In genomic region chrX:2462780-2463179, GRCh38 we compare ENCODE assay signal across 15 cellular contexts.
"Had no signal": no experiment of that assay in that cellular context is flagged by ENCODE, and none has a peak within 500 bp of the region (broad histone marks: within the 10 kb centered on the region; RNA-seq: fewer than 3 reads in every experiment).

No MANE protein-coding gene starts in this region.

- H3K4me3 ChIP-seq: ascending aorta, breast epithelium, esophagus squamous epithelium, hepatocyte, right lobe of liver, smooth muscle cell had no signal

- ATAC-seq: right lobe of liver; stimulated activated memory B cell treated with anti-CD40 and anti-IgM and Interleukin-4, amounts not matched to agents 10 μg/mL and 1 μg/mL and 100 μg/mL, for 72 hours had no signal

- H3K27ac Mint-ChIP-seq: activated CD4-positive, alpha-beta T cell treated with anti-CD3 and anti-CD28 coated beads, Interleukin-2, amount 10 ng/mL, durations not matched to agents 7 days and 5 days; stimulated activated memory B cell treated with anti-CD40 and anti-IgM and Interleukin-4, amounts not matched to agents 10 μg/mL and 1 μg/mL and 100 μg/mL, for 72 hours had no signal

- H3K4me1 Mint-ChIP-seq: activated CD4-positive, alpha-beta T cell treated with anti-CD3 and anti-CD28 coated beads, Interleukin-2, amount 10 ng/mL, durations not matched to agents 7 days and 5 days had no signal

- H3K4me1 ChIP-seq: breast epithelium had no signal

- H3K27me3 ChIP-seq: ascending aorta, breast epithelium, esophagus squamous epithelium, hepatocyte, right lobe of liver had no signal

- DNase-seq: activated CD4-positive, alpha-beta T cell treated with anti-CD3 and anti-CD28 coated beads, Interleukin-2, amount 10 ng/mL, durations not matched to agents 7 days and 5 days; activated CD8-positive, alpha-beta memory T cell treated with anti-CD3 and anti-CD28 coated beads for 24 hours; activated gamma-delta T cell; effector CD8-positive, alpha-beta T cell; esophagus squamous epithelium; islet precursor cell; stimulated activated CD4-positive, alpha-beta T cell treated with anti-CD3 and anti-CD28 coated beads, Interleukin-4, amount 100 ng/mL, for 4 hours; T1000 had no signal

- H3K27ac ChIP-seq: ascending aorta, breast epithelium, esophagus squamous epithelium, hepatocyte had no signal

- H3K27me3 Mint-ChIP-seq: activated CD4-positive, alpha-beta T cell treated with anti-CD3 and anti-CD28 coated beads, Interleukin-2, amount 10 ng/mL, durations not matched to agents 7 days and 5 days; activated naive CD4-positive, alpha-beta T cell treated with anti-CD3 and anti-CD28 coated beads, Interleukin-2, amount 50 U/mL, for 24 hours; stimulated activated memory B cell treated with anti-CD40 and anti-IgM and Interleukin-4, amounts not matched to agents 10 μg/mL and 1 μg/mL and 100 μg/mL, for 72 hours had no signal

- H3K36me3 ChIP-seq: ascending aorta, breast epithelium, esophagus squamous epithelium, right lobe of liver had no signal

- H3K9me3 ChIP-seq: ascending aorta, breast epithelium, esophagus squamous epithelium, right lobe of liver had no signal

- H3K4me3 Mint-ChIP-seq: activated CD4-positive, alpha-beta T cell treated with anti-CD3 and anti-CD28 coated beads, Interleukin-2, amount 10 ng/mL, durations not matched to agents 7 days and 5 days; activated naive CD4-positive, alpha-beta T cell treated with anti-CD3 and anti-CD28 coated beads, Interleukin-2, amount 50 U/mL, for 24 hours; stimulated activated memory B cell treated with anti-CD40 and anti-IgM and Interleukin-4, amounts not matched to agents 10 μg/mL and 1 μg/mL and 100 μg/mL, for 72 hours had no signal
